Comparison of ENCODE assay signal across 36 cellular contexts in genomic region chr5:147869112-147869511, GRCh38. TPM values are rescaled to one million over a fixed set of nuclear protein-coding genes. Genes with fewer than 3 reads are reported as not detected.
DNase-seq lines count a peak whose midpoint lies in the region; TF ChIP-seq lines count a peak whose summit lies in the region.
"Had no signal": no experiment of that assay in that cellular context is flagged by ENCODE, and none has a peak within 500 bp of the region (broad histone marks: within the 10 kb centered on the region; RNA-seq: fewer than 3 reads in every experiment).

No MANE protein-coding gene starts in this region.

- peak overlapping the region; percentile 30 for H3K27ac ChIP-seq in endodermal cell (ENCODE audit: low read depth, low read length)
- H3K27ac ChIP-seq: A549, esophagus squamous epithelium, heart right ventricle, right atrium auricular region had no signal

- peak overlapping the region; percentile 5 for H3K4me3 ChIP-seq in endodermal cell (ENCODE audit: low read length)
- H3K4me3 ChIP-seq: A549, esophagus squamous epithelium, heart right ventricle, right atrium auricular region had no signal

- peak overlapping the region; percentile 96 for H3K27ac Mint-ChIP-seq in endodermal cell
- no peak overlapping the region for H3K27ac Mint-ChIP-seq in activated CD4-positive, alpha-beta memory T cell treated with anti-CD3 and anti-CD28 coated beads for 36 hours
- H3K27ac Mint-ChIP-seq: CD4-positive, alpha-beta T cell; IgD-negative memory B cell; stimulated activated naive B cell treated with anti-CD40 and anti-IgM and Interleukin-4, amounts not matched to agents 10 μg/mL and 1 μg/mL and 100 μg/mL, for 72 hours had no signal

- WGBS in endodermal cell (ENCODE audit: insufficient coverage in 1 of 2, insufficient read length in 1 of 2), 2 experiments: 18 to 43% methylated on average over 1 to 4 of the region's 4 CpGs

- H3K36me3 Mint-ChIP-seq in endodermal cell (ENCODE audit: low read depth): peaks cover 21% of the 10 kb centered on the region
- no peaks in the 10 kb centered on the region for H3K36me3 Mint-ChIP-seq in activated CD4-positive, alpha-beta memory T cell treated with anti-CD3 and anti-CD28 coated beads for 36 hours
- H3K36me3 Mint-ChIP-seq: brain; IgD-negative memory B cell; stimulated activated naive B cell treated with anti-CD40 and anti-IgM and Interleukin-4, amounts not matched to agents 10 μg/mL and 1 μg/mL and 100 μg/mL, for 72 hours had no signal

- peaks cover 8% of the 10 kb centered on the region for H3K4me1 ChIP-seq in endodermal cell (ENCODE audit: control insufficient read depth, insufficient read depth, low read length)
- H3K4me1 ChIP-seq: A549, heart right ventricle, right atrium auricular region had no signal

- CTCF ChIA-PET in activated CD4-positive, alpha-beta memory T cell treated with anti-CD3 and anti-CD28 coated beads for 36 hours (lab: Charles Lee): no interaction called here

- H3K27me3 Mint-ChIP-seq in endodermal cell (ENCODE audit: insufficient read depth): no peaks in the 10 kb centered on the region
- H3K27me3 Mint-ChIP-seq in activated CD4-positive, alpha-beta memory T cell treated with anti-CD3 and anti-CD28 coated beads for 36 hours: no peaks in the 10 kb centered on the region

- H3K36me3 ChIP-seq in endodermal cell (ENCODE audit: control insufficient read depth, insufficient read depth, low read length): no peaks in the 10 kb centered on the region
- H3K36me3 ChIP-seq: esophagus squamous epithelium, heart right ventricle, right atrium auricular region had no signal

- H3K4me1 Mint-ChIP-seq in endodermal cell: peaks cover 84% of the 10 kb centered on the region
- H3K4me1 Mint-ChIP-seq in activated CD4-positive, alpha-beta memory T cell treated with anti-CD3 and anti-CD28 coated beads for 36 hours (ENCODE audit: low read depth): no peaks in the 10 kb centered on the region
- H3K4me1 Mint-ChIP-seq: stimulated activated naive B cell treated with anti-CD40 and anti-IgM and Interleukin-4, amounts not matched to agents 10 μg/mL and 1 μg/mL and 100 μg/mL, for 72 hours had no signal

- H3K9me3 ChIP-seq in endodermal cell (ENCODE audit: control insufficient read depth, low read length): no peaks in the 10 kb centered on the region
- H3K9me3 ChIP-seq: A549, esophagus squamous epithelium, heart right ventricle, right atrium auricular region had no signal

- TF ChIP-seq CTCF in endodermal cell (conservative IDR thresholded peaks at IDR 0.05) (no peak), GM20000 (IDR thresholded peaks at IDR 0.05; ENCODE audit: extremely low read depth, missing control alignments) (no peak)

- intact Hi-C loops in activated CD4-positive, alpha-beta memory T cell treated with anti-CD3 and anti-CD28 coated beads for 36 hours (cut with micrococcal nuclease): no loop called here

- POLR2A ChIA-PET in activated CD4-positive, alpha-beta memory T cell treated with anti-CD3 and anti-CD28 coated beads for 36 hours (lab: Charles Lee): no interaction called here

- H3K9me3 Mint-ChIP-seq in endodermal cell: no peaks in the 10 kb centered on the region
- H3K9me3 Mint-ChIP-seq in activated CD4-positive, alpha-beta memory T cell treated with anti-CD3 and anti-CD28 coated beads for 36 hours: no peaks in the 10 kb centered on the region
- H3K9me3 Mint-ChIP-seq: CD4-positive, alpha-beta T cell; IgD-negative memory B cell; stimulated activated naive B cell treated with anti-CD40 and anti-IgM and Interleukin-4, amounts not matched to agents 10 μg/mL and 1 μg/mL and 100 μg/mL, for 72 hours had no signal

- H3K4me3 Mint-ChIP-seq in endodermal cell: peak overlapping the region; percentile 71
- H3K4me3 Mint-ChIP-seq in activated CD4-positive, alpha-beta memory T cell treated with anti-CD3 and anti-CD28 coated beads for 36 hours: no peak overlapping the region
- H3K4me3 Mint-ChIP-seq: brain; CD4-positive, alpha-beta T cell; IgD-negative memory B cell; stimulated activated naive B cell treated with anti-CD40 and anti-IgM and Interleukin-4, amounts not matched to agents 10 μg/mL and 1 μg/mL and 100 μg/mL, for 72 hours had no signal

- DNase-seq in ELF-1 (ENCODE audit: low read depth, low spot score) (peak; percentile 94), NCI-H146 (lab: John Stamatoyannopoulos, UW) (peak; percentile 1), endodermal cell (peak; percentile 87), iPS-NIHi11 (ENCODE audit: low spot score) (peak; percentile 29), activated gamma-delta T cell (lab: John Stamatoyannopoulos, UW) (no peak), GM20000 (ENCODE audit: low spot score) (no peak)
- no peak for DNase-seq in activated CD4-positive, alpha-beta memory T cell treated with anti-CD3 and anti-CD28 coated beads for 36 hours
- DNase-seq in activated CD4-positive, CD25-positive, alpha-beta regulatory T cell (lab: John Stamatoyannopoulos, UW): no peak
- DNase-seq: activated CD4-positive, alpha-beta T cell treated with anti-CD3 and anti-CD28 coated beads, Interleukin-2, amount 50 U/mL, for 48 hours; activated CD4-positive, CD25-positive, alpha-beta regulatory T cell treated with anti-CD3 and anti-CD28 coated beads, Interleukin-2, amount 50 U/mL, for 72 hours; activated CD8-positive, alpha-beta memory T cell treated with anti-CD3 and anti-CD28 coated beads, Interleukin-2, amount 50 U/mL, for 4 hours; activated naive CD4-positive, alpha-beta T cell treated with Interleukin-2 at 50 U/mL for 16 hours; AML-193; CD4-positive, alpha-beta T cell; dermis blood vessel endothelial cell; esophagus squamous epithelium; foreskin melanocyte; HCEC 1CT; heart right ventricle; kidney; NCI-H1694 treated with DMSO at 0.1 percent for 48 hours; NCI-H2171 treated with DMSO at 0.1 percent for 48 hours; NCI-H524; posterior cingulate gyrus; Right ventricle myocardium superior; small intestine; stimulated activated naive B cell treated with anti-CD40 and anti-IgM and Interleukin-4, amounts not matched to agents 10 μg/mL and 1 μg/mL and 100 μg/mL, for 72 hours; T-helper 2 cell had no signal

- no peaks in the 10 kb centered on the region for H3K27me3 ChIP-seq in endodermal cell (ENCODE audit: control insufficient read depth, insufficient read depth, low read length, poor library complexity, severe bottlenecking)
- H3K27me3 ChIP-seq: esophagus squamous epithelium, heart right ventricle, right atrium auricular region had no signal

- no peak overlapping the region for H3K9ac ChIP-seq in endodermal cell (ENCODE audit: extremely low read depth, low read length, poor library complexity, severe bottlenecking)

RNA-seq across cellular contexts. Expression of gene SCGB3A2, which starts 9.4 kb away (rescaled TPM):
- total RNA-seq in endodermal cell: 10 to 100 TPM in 1 of 2 donors, 1 to 10 TPM in 1; 1.1 to 18.7 TPM
- 5.1 TPM for polyA plus RNA-seq in endodermal cell (2013, experiment 1 of 2)
- 2.2 TPM for polyA plus RNA-seq in endodermal cell (2013, experiment 2 of 2)
- total RNA-seq in activated CD4-positive, alpha-beta memory T cell treated with anti-CD3 and anti-CD28 coated beads for 36 hours: not detected
- total RNA-seq: CD4-positive, alpha-beta T cell; Daoy; dermis blood vessel endothelial cell; esophagus squamous epithelium; heart right ventricle; kidney; liver; myocyte; right atrium auricular region; Right ventricle myocardium superior; ureter had no signal
- polyA plus RNA-seq: A549, IgD-negative memory B cell, liver had no signal

RNA-seq across cellular contexts. Expression of gene C5orf46, which starts 37.2 kb away (rescaled TPM):
- not detected for total RNA-seq in endodermal cell
- 0.78 TPM for polyA plus RNA-seq in endodermal cell (2013, experiment 1 of 2)
- not detected for polyA plus RNA-seq in endodermal cell (2013, experiment 2 of 2)
- total RNA-seq in activated CD4-positive, alpha-beta memory T cell treated with anti-CD3 and anti-CD28 coated beads for 36 hours: not detected
- total RNA-seq: CD4-positive, alpha-beta T cell; dermis blood vessel endothelial cell; esophagus squamous epithelium; kidney; liver; myocyte; ureter had no signal
- polyA plus RNA-seq: A549, IgD-negative memory B cell, liver, small intestine had no signal

RNA-seq across cellular contexts. Expression of gene SPINK1, which starts 37.6 kb away (rescaled TPM):
- total RNA-seq in endodermal cell: not detected
- polyA plus RNA-seq in endodermal cell (2013, experiment 1 of 2): 1.0 TPM
- 1.7 TPM for polyA plus RNA-seq in endodermal cell (2013, experiment 2 of 2)
- total RNA-seq in activated CD4-positive, alpha-beta memory T cell treated with anti-CD3 and anti-CD28 coated beads for 36 hours: not detected
- total RNA-seq: CD4-positive, alpha-beta T cell; dermis blood vessel endothelial cell; esophagus squamous epithelium; myocyte; right atrium auricular region; Right ventricle myocardium superior had no signal
- polyA plus RNA-seq: IgD-negative memory B cell had no signal

Comparison
In these comparisons a context has a peak if more than half of its experiments do, and no peak if none do; other contexts are left out.
1. DNase-seq: peak in ELF-1 (single experiment), NCI-H146 (single experiment), endodermal cell (single experiment) and iPS-NIHi11 (single experiment); none in activated gamma-delta T cell (single experiment), GM20000 (single experiment), activated CD4-positive, alpha-beta memory T cell treated with anti-CD3 and anti-CD28 coated beads for 36 hours (single experiment) and activated CD4-positive, CD25-positive, alpha-beta regulatory T cell (0 of 4).